9 cellular contexts compared by ENCODE assay signal in the genomic region with DNA sequence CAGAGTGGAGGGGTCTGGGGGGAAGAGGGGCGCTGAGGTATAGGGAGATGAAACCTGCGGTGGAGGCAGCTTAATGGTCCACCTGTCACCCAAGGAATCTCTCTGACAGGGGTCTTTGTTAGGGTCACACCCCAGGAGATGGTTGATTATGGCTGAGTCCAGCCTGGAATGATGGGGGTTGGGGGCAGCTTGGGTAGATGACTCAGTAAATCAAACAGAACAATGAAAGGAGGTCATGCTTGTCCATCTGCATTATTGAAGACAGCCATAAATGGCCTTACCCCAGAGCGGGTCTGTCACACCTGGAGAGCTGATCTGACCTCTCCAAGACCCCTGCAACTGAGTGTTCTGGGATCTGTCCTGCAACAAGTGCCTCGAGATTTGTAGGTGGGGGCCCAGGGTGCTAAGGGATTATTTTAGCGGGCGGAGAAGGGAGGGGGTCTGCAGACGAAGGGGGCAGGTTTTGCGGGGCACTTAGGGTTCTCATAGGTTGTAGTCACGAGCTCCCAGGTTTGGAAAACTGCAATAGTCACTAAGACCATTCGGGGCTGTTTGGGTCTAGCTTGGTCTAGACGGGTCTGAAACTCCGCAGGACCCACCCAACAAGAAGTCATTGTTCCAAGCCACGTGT. TPM values are rescaled to one million over a fixed set of nuclear protein-coding genes. Genes with fewer than 3 reads are reported as not detected.
DNase-seq lines count a peak whose midpoint lies in the region; ATAC-seq and TF ChIP-seq lines count a peak whose summit lies in the region.
"Had no signal": no experiment of that assay in that cellular context is flagged by ENCODE, and none has a peak within 500 bp of the region (broad histone marks: within the 10 kb centered on the region; RNA-seq: fewer than 3 reads in every experiment).

No MANE protein-coding gene starts in this region.

- no peak overlapping the region for H3K9ac ChIP-seq in fibroblast of lung (ENCODE audit: insufficient read depth, low read length)

- BruUV-seq in Panc1 (replicated peaks; lab: Mats Ljungman, UMichigan), result no TSS peak

- peaks cover 24% of the 10 kb centered on the region for H3K79me2 ChIP-seq in GM23338 (replicated peaks; ENCODE audit: insufficient read depth)
- no peaks in the 10 kb centered on the region for H3K79me2 ChIP-seq in fibroblast of lung (ENCODE audit: control insufficient read depth, insufficient read depth, low read length)

- CTCF ChIA-PET in Panc1 (lab: Charles Lee), result no interaction called here

- H4K20me1 ChIP-seq in GM23338 (replicated peaks; ENCODE audit: insufficient read depth), result no peaks in the 10 kb centered on the region
- no peaks in the 10 kb centered on the region for H4K20me1 ChIP-seq in fibroblast of lung (ENCODE audit: control insufficient read depth, extremely low read depth, insufficient read depth, low read length)

- TF ChIP-seq CTCF in GM23338 (conservative IDR thresholded peaks at IDR 0.05; ENCODE audit: low read depth in 2 of 2) (no peak), Panc1 (IDR thresholded peaks at IDR 0.05) (no peak), fibroblast of lung (conservative IDR thresholded peaks at IDR 0.05 in 1 of 2, IDR thresholded peaks at IDR 0.05 in 1 of 2; ENCODE audit: low read depth in 1 of 2, low read length in 2 of 2) (no peak)

- peak overlapping the region; percentile 90 for H3K4me3 Mint-ChIP-seq in GM23338

- H3K9me2 ChIP-seq in GM23338 (ENCODE audit: insufficient read depth), result peaks cover 5% of the 10 kb centered on the region; the same call in 1 of the 2 replicates

- H3K4me3 ChIP-seq in GM23338 (peak overlapping the region; percentile 82), Panc1 (ENCODE audit: low read depth in 2 of 2, low read length in 2 of 2) (peak overlapping the region; percentile 47 to 52), fibroblast of lung (replicated peaks in 1 of 4; ENCODE audit: control extremely low read depth in 1 of 4, insufficient read depth in 1 of 4, low read depth in 3 of 4, low read length in 4 of 4) (peak overlapping the region in 1 of 4 experiments; percentile 40)

- H3K36me3 Mint-ChIP-seq in GM23338 (ENCODE audit: low read depth), result peaks cover 4% of the 10 kb centered on the region

- in situ Hi-C loops in Panc1 (cut with HindIII; ENCODE audit: low pct_unique_long_range_greater_than_20kb, low sequenced_read_pairs), result no loop called here

- H3K4me1 Mint-ChIP-seq in GM23338, result peaks cover 46% of the 10 kb centered on the region

- peaks cover 29% of the 10 kb centered on the region for H3K27me3 Mint-ChIP-seq in GM23338 (ENCODE audit: insufficient read depth, low read depth, poor library complexity)

- POLR2A ChIA-PET in Panc1 (lab: Charles Lee), result no interaction called here

- DNase-seq in GM23338 (ENCODE audit: low spot score) (peak; percentile 17), Panc1 (ENCODE audit: low read depth, low spot score) (no peak), fibroblast of lung (ENCODE audit: low read depth in 2 of 2) (no peak), retina (peak; percentile 70), RKO (ENCODE audit: low spot score) (no peak), NCI-H2081 (lab: John Stamatoyannopoulos, UW) (no peak)
- DNase-seq: activated CD4-positive, alpha-beta T cell treated with anti-CD3 and anti-CD28 coated beads for 4 hours had no signal

- ATAC-seq in GM23338, result no peak; the same call in 2 of the 3 replicates
- no peak for ATAC-seq in Panc1
- ATAC-seq in HG03025 (IDR thresholded peaks at IDR 0.05; ENCODE audit: low FRiP score, unreplicated experiment), result no peak

- peaks cover 6% of the 10 kb centered on the region; the same call in 1 of the 3 replicates for H3K9me3 Mint-ChIP-seq in GM23338

- H3K27ac ChIP-seq in GM23338 (ENCODE audit: low read depth) (no peak overlapping the region), Panc1 (ENCODE audit: low read length) (no peak overlapping the region), fibroblast of lung (ENCODE audit: insufficient read depth, low read length) (no peak overlapping the region)
- H3K27ac ChIP-seq: thyroid gland had no signal

- no peaks in the 10 kb centered on the region for H3K36me3 ChIP-seq in GM23338 (ENCODE audit: insufficient read depth)
- no peaks in the 10 kb centered on the region; the same call in 1 of the 2 replicates for H3K36me3 ChIP-seq in Panc1 (ENCODE audit: control insufficient read depth, insufficient read depth, low read length)
- no peaks in the 10 kb centered on the region for H3K36me3 ChIP-seq in fibroblast of lung (ENCODE audit: control insufficient read depth, insufficient read depth, low read length)
- H3K36me3 ChIP-seq: thyroid gland had no signal

- peaks cover 26% of the 10 kb centered on the region for H3K27me3 ChIP-seq in GM23338 (ENCODE audit: insufficient read depth)
- peaks cover 7% of the 10 kb centered on the region; the same call in 1 of the 2 replicates for H3K27me3 ChIP-seq in Panc1 (ENCODE audit: control insufficient read depth, insufficient read depth, low read length)
- peaks cover 36% of the 10 kb centered on the region for H3K27me3 ChIP-seq in fibroblast of lung (ENCODE audit: control insufficient read depth, insufficient read depth, low read length)
- H3K27me3 ChIP-seq: thyroid gland had no signal

- H2AFZ ChIP-seq in GM23338 (peak overlapping the region; percentile 45), fibroblast of lung (ENCODE audit: low read length) (no peak overlapping the region)

- no peaks in the 10 kb centered on the region for H3K9me3 ChIP-seq in Panc1 (ENCODE audit: control insufficient read depth, insufficient read depth, low read depth, low read length)
- no peaks in the 10 kb centered on the region for H3K9me3 ChIP-seq in fibroblast of lung (ENCODE audit: control insufficient read depth, insufficient read depth, low read depth, low read length)
- H3K9me3 ChIP-seq: thyroid gland had no signal

- peaks cover 34% of the 10 kb centered on the region for H3K4me1 ChIP-seq in GM23338 (ENCODE audit: insufficient read depth)
- H3K4me1 ChIP-seq in Panc1 (ENCODE audit: control insufficient read depth, insufficient read depth, low read length), result peaks cover 13% of the 10 kb centered on the region
- no peaks in the 10 kb centered on the region for H3K4me1 ChIP-seq in fibroblast of lung (ENCODE audit: control insufficient read depth, extremely low read depth, insufficient read depth, low read length)

- H3K27ac Mint-ChIP-seq in GM23338, result peak overlapping the region; percentile 95

- intact Hi-C loops in Panc1 (cut with micrococcal nuclease; ENCODE audit: unreplicated experiment), result no loop called here

- peak overlapping the region; percentile 72 for H3K4me2 ChIP-seq in GM23338
- peak overlapping the region; percentile 72 for H3K4me2 ChIP-seq in fibroblast of lung (ENCODE audit: extremely low read depth, insufficient read depth, low read length)

- no peaks in the 10 kb centered on the region; the same call in 1 of the 2 replicates for H3F3A ChIP-seq in GM23338 (replicated peaks; ENCODE audit: low read depth)

TF ChIP-seq in GM23338, 12 proteins besides CTCF, POLR2A, EP300 and RAD21 (continues in another document):
- no peak for TF ChIP-seq EZH2 (IDR thresholded peaks at IDR 0.05; ENCODE audit: low read depth, unreplicated experiment)
- no peak for TF ChIP-seq REST (IDR thresholded peaks at IDR 0.05; ENCODE audit: unreplicated experiment)
- no peak for TF ChIP-seq STAT1 (IDR thresholded peaks at IDR 0.05; ENCODE audit: unreplicated experiment)
- TF ChIP-seq ETS1 (IDR thresholded peaks at IDR 0.05), result no peak

RNA-seq across cellular contexts. Expression of gene IGFBP2, which starts 0.8 kb away (rescaled TPM):
- total RNA-seq in GM23338 (2014; rRNA removed; shearing (Covaris generic)), result 309 and 364 TPM in 2 replicates
- polyA plus RNA-seq in GM23338 (2016; fragmentation: Nextera tagmentation; extraction: Ambion mirVana), result 177 and 235 TPM in 2 replicates
- total RNA-seq in Panc1 (2021; ENCODE audit: unreplicated experiment), result 54.8 TPM
- polyA plus RNA-seq in Panc1 (2012; ENCODE audit: insufficient read length), result 110 TPM
- 32.6 and 36.3 TPM in 2 replicates for total RNA-seq in fibroblast of lung
- polyA plus RNA-seq in fibroblast of lung, result 8.6 and 26.0 TPM in 2 replicates
- polyA plus RNA-seq in fibroblast of lung (2012), result 14.2 and 46.3 TPM in 2 replicates
- 10.2 and 20.3 TPM in 2 replicates for polyA minus RNA-seq in fibroblast of lung (ENCODE audit: low replicate concordance)

Comparison
In these comparisons a context has a peak if more than half of its experiments do, and no peak if none do; other contexts are left out.
1. DNase-seq: peak in GM23338 (single experiment) and retina (single experiment); none in Panc1 (single experiment), fibroblast of lung (0 of 2), RKO (single experiment) and NCI-H2081 (0 of 2).